8 cellular contexts compared by ENCODE assay signal in genomic region chr22:21102659-21103267, GRCh38. TPM values are rescaled to one million over a fixed set of nuclear protein-coding genes. Genes with fewer than 3 reads are reported as not detected.
DNase-seq lines count a peak whose midpoint lies in the region; ATAC-seq, FAIRE-seq and TF ChIP-seq lines count a peak whose summit lies in the region.

No MANE protein-coding gene starts in this region.

- ATAC-seq in GM21529 (IDR thresholded peaks at IDR 0.05; ENCODE audit: unreplicated experiment) = peak; percentile 61
- peak; percentile 99 for ATAC-seq in activated CD4-positive, alpha-beta T cell treated with anti-CD3 and anti-CD28 coated beads for 36 hours
- peak; percentile 99 for ATAC-seq in HepG2
- no peak for ATAC-seq in HG02759 (IDR thresholded peaks at IDR 0.05; ENCODE audit: unreplicated experiment)

- H3K9ac ChIP-seq in HepG2 (ENCODE audit: insufficient read depth, low read depth, low read length) = no peak overlapping the region

- no TSS peak for BruUV-seq in HepG2 (replicated peaks; lab: Mats Ljungman, UMichigan)

- POLR2A ChIA-PET in activated CD4-positive, alpha-beta T cell treated with anti-CD3 and anti-CD28 coated beads for 36 hours (lab: Charles Lee) = no interaction called here
- POLR2A ChIA-PET in HepG2 (lab: Yijun Ruan, JAX) = no interaction called here

- peak; percentile 55 for FAIRE-seq in HepG2 (lab: Jason Lieb, UNC)

- no peaks in the 10 kb centered on the region for H3K9me3 Mint-ChIP-seq in activated CD4-positive, alpha-beta T cell treated with anti-CD3 and anti-CD28 coated beads for 36 hours (ENCODE audit: low read depth)

- H3K27me3 ChIP-seq in HepG2 (ENCODE audit: control insufficient read depth in 1 of 2, insufficient read depth in 2 of 2, low read length in 2 of 2) = peaks cover 1 to 13% of the 10 kb centered on the region in 2 experiments; a peak in 3 of 5 replicates

- peaks cover 5% of the 10 kb centered on the region for H3K4me1 Mint-ChIP-seq in activated CD4-positive, alpha-beta T cell treated with anti-CD3 and anti-CD28 coated beads for 36 hours

- no peak overlapping the region for H3K27ac ChIP-seq in HepG2 (ENCODE audit: extremely low read length, insufficient read depth, low read length)

- peaks cover 14% of the 10 kb centered on the region for H3K27me3 Mint-ChIP-seq in activated CD4-positive, alpha-beta T cell treated with anti-CD3 and anti-CD28 coated beads for 36 hours

- no peaks in the 10 kb centered on the region for H3K79me2 ChIP-seq in HepG2 (ENCODE audit: insufficient read depth, low read length)

- no peaks in the 10 kb centered on the region for H3K9me3 ChIP-seq in HepG2 (ENCODE audit: low read length)

- in situ Hi-C loops in HepG2 (cut with HindIII; ENCODE audit: extremely low pct_ligation_motif_present, low pct_unique_long_range_greater_than_20kb) = no loop called here

- no peak overlapping the region for H3K27ac Mint-ChIP-seq in activated CD4-positive, alpha-beta T cell treated with anti-CD3 and anti-CD28 coated beads for 36 hours

- H3K4me2 ChIP-seq in HepG2 (ENCODE audit: low read depth, low read length) = no peak overlapping the region

- no peak for TF ChIP-seq POLR2A in HepG2 (IDR thresholded peaks at IDR 0.05; ENCODE audit: insufficient read depth in 1 of 2, low read depth in 2 of 2, low read length in 2 of 2)

- TF ChIP-seq RAD21 in HepG2 (CRISPR knock-in tag; IDR thresholded peaks at IDR 0.05) = peak; percentile 70

- intact Hi-C loops in activated CD4-positive, alpha-beta T cell treated with anti-CD3 and anti-CD28 coated beads for 36 hours (cut with DNase I, micrococcal nuclease) = loop anchor here in 1 of 2 experiments (10.0 kb wide), 1 partner anchor 138 kb away; the partner anchor contains the start of gene AIFM3
- intact Hi-C loops in HepG2 (cut with micrococcal nuclease; ENCODE audit: unreplicated experiment) = no loop called here

- no peaks in the 10 kb centered on the region for H4K20me1 ChIP-seq in HepG2 (ENCODE audit: insufficient read depth, low read length)

- H2AFZ ChIP-seq in HepG2 (ENCODE audit: low read length) = no peak overlapping the region

- H3K4me1 ChIP-seq in HepG2 (ENCODE audit: insufficient read depth, low read length) = no peaks in the 10 kb centered on the region

- H3K4me3 Mint-ChIP-seq in activated CD4-positive, alpha-beta T cell treated with anti-CD3 and anti-CD28 coated beads for 36 hours = peak overlapping the region; percentile 18

- WGBS in HepG2 (ENCODE audit: low lambda C conversion rate) = 1% methylated on average over 10 of the region's 17 CpGs

- no peak overlapping the region; a peak in 1 of 6 replicates for H3K4me3 ChIP-seq in HepG2 (replicated peaks in 1 of 3; ENCODE audit: insufficient read depth in 1 of 3, low read depth in 2 of 3, low read length in 3 of 3)

- TF ChIP-seq EP300 in HepG2 (IDR thresholded peaks at IDR 0.05; ENCODE audit: low read depth in 2 of 2, low read length in 2 of 2) = no peak
- TF ChIP-seq EP300 in HepG2 (CRISPR knock-in tag; IDR thresholded peaks at IDR 0.05; ENCODE audit: borderline replicate concordance) = no peak

- H3K36me3 ChIP-seq in HepG2 (replicated peaks in 1 of 2; ENCODE audit: control insufficient read depth in 1 of 2, insufficient read depth in 2 of 2, low read length in 2 of 2) = no peaks in the 10 kb centered on the region

- peak; percentile 8 for DNase-seq in AG09319 (ENCODE audit: extremely low read depth, low read depth)
- peak; percentile 84 for DNase-seq in NCI-H446 treated with DMSO at 0.1 percent for 48 hours (lab: John Stamatoyannopoulos, UW)
- DNase-seq in activated CD4-positive, alpha-beta T cell treated with anti-CD3 and anti-CD28 coated beads for 36 hours = peak; percentile 92
- DNase-seq in cerebellum (ENCODE audit: low spot score) = peak; percentile 84
- peak; percentile 73 for DNase-seq in HepG2 (ENCODE audit: low spot score)
- DNase-seq in stimulated activated CD4-positive, alpha-beta T cell treated with anti-CD3 and anti-CD28 coated beads, TNF-alpha, amount 100 ng/mL, for 24 hours (ENCODE audit: low read depth in 3 of 3) = peak; percentile 57 to 83 (median 61)

- TF ChIP-seq CTCF in AG09319 (IDR thresholded peaks at IDR 0.05; ENCODE audit: low read depth, low read length) (peak; percentile 70), HepG2 (CRISPR knock-in tag; IDR thresholded peaks at IDR 0.05) (peak; percentile 93)

- CTCF ChIA-PET in activated CD4-positive, alpha-beta T cell treated with anti-CD3 and anti-CD28 coated beads for 36 hours (lab: Charles Lee) = interaction anchor here (0.8 to 2.0 kb wide), 6 partner anchors 10 to 184 kb away, joined by 3 to 6 read pairs (median 4); no protein-coding TSS in a partner anchor
- CTCF ChIA-PET in HepG2 (lab: Yijun Ruan, JAX; ENCODE audit: low intra/inter-chr PET ratio, low total read pairs) = no interaction called here

- no peaks in the 10 kb centered on the region for H3K36me3 Mint-ChIP-seq in activated CD4-positive, alpha-beta T cell treated with anti-CD3 and anti-CD28 coated beads for 36 hours (ENCODE audit: low read depth)

TF ChIP-seq in HepG2, 621 proteins besides CTCF, POLR2A, EP300 and RAD21 (continues in another document):
- no peak for TF ChIP-seq ZNF619 (CRISPR knock-in tag; IDR thresholded peaks at IDR 0.05)
- TF ChIP-seq, protein P1, sequence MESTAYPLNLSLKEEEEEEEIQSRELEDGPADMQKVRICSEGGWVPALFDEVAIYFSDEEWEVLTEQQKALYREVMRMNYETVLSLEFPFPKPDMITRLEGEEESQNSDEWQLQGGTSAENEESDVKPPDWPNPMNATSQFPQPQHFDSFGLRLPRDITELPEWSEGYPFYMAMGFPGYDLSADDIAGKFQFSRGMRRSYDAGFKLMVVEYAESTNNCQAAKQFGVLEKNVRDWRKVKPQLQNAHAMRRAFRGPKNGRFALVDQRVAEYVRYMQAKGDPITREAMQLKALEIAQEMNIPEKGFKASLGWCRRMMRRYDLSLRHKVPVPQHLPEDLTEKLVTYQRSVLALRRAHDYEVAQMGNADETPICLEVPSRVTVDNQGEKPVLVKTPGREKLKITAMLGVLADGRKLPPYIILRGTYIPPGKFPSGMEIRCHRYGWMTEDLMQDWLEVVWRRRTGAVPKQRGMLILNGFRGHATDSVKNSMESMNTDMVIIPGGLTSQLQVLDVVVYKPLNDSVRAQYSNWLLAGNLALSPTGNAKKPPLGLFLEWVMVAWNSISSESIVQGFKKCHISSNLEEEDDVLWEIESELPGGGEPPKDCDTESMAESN (CRISPR knock-in tag; conservative IDR thresholded peaks at IDR 0.05) = no peak
- peak; percentile 73 for TF ChIP-seq ATF3 (CRISPR knock-in tag; IDR thresholded peaks at IDR 0.05)
- no peak for TF ChIP-seq MAFK (conservative IDR thresholded peaks at IDR 0.05 in 1 of 2, IDR thresholded peaks at IDR 0.05 in 1 of 2; ENCODE audit: low read length in 2 of 2)
- no peak for TF ChIP-seq KDM3A (CRISPR knock-in tag; IDR thresholded peaks at IDR 0.05; ENCODE audit: low read depth)
- no peak for TF ChIP-seq KDM6A (CRISPR knock-in tag; IDR thresholded peaks at IDR 0.05; ENCODE audit: low read depth)
- TF ChIP-seq ATF5 (CRISPR knock-in tag; IDR thresholded peaks at IDR 0.05; ENCODE audit: low read depth) = no peak
- no peak for TF ChIP-seq NONO (IDR thresholded peaks at IDR 0.05)
- TF ChIP-seq NONO (CRISPR knock-in tag; conservative IDR thresholded peaks at IDR 0.05) = peak; percentile 33; the same call in 1 of the 2 replicates
- TF ChIP-seq MYC (CRISPR knock-in tag; IDR thresholded peaks at IDR 0.05; ENCODE audit: borderline replicate concordance) = peak; percentile 62; the same call in 1 of the 2 replicates

RNA-seq across cellular contexts. Expression of gene LRRC74B, which starts 57.0 kb away (rescaled TPM):
- not detected for total RNA-seq in activated CD4-positive, alpha-beta T cell treated with anti-CD3 and anti-CD28 coated beads for 36 hours
- not detected for total RNA-seq in cerebellum
- not detected in 2 replicates for total RNA-seq in HepG2 (2016; rRNA removed; fragmentation: Illumina TruSeq; extraction: Trizol)
- not detected in 2 replicates for total RNA-seq in HepG2 (2016; cell fraction: cytosol; rRNA removed; fragmentation: Illumina TruSeq; extraction: Trizol; ENCODE audit: low read depth)
- not detected in 2 replicates for total RNA-seq in HepG2 (2016; cell fraction: insoluble cytoplasmic fraction; rRNA removed; fragmentation: Illumina TruSeq; extraction: Trizol)
- total RNA-seq in HepG2 (2016; cell fraction: membrane; rRNA removed; fragmentation: Illumina TruSeq; extraction: Trizol) = not detected in 2 replicates
- total RNA-seq in HepG2 (2016; cell fraction: nucleus; rRNA removed; fragmentation: Illumina TruSeq; extraction: Trizol) = not detected in 2 replicates
- not detected in 2 replicates for polyA plus RNA-seq in HepG2 (2011; rRNA removed)
- not detected in 2 replicates for polyA plus RNA-seq in HepG2 (2011; cell fraction: cytosol; rRNA removed)
- polyA plus RNA-seq in HepG2 (2011; cell fraction: nucleus; rRNA removed) = not detected in 2 replicates
- polyA plus RNA-seq in HepG2 (2012) = not detected in 2 replicates
- not detected in 2 replicates for polyA plus RNA-seq in HepG2 (2016; cell fraction: cytosol; fragmentation: Illumina TruSeq; extraction: Trizol; ENCODE audit: low read depth)
- polyA plus RNA-seq in HepG2 (2016; cell fraction: insoluble cytoplasmic fraction; fragmentation: Illumina TruSeq; extraction: Trizol; ENCODE audit: low read depth) = not detected in 2 replicates
- not detected in 2 replicates for polyA plus RNA-seq in HepG2 (2016; cell fraction: membrane; fragmentation: Illumina TruSeq; extraction: Trizol; ENCODE audit: low read depth)
- not detected in 2 replicates for polyA plus RNA-seq in HepG2 (2016; cell fraction: nucleus; fragmentation: Illumina TruSeq; extraction: Trizol; ENCODE audit: insufficient read depth, low read depth)
- not detected in 2 replicates for polyA minus RNA-seq in HepG2 (2011; rRNA and poly(A)+ RNA removed; ENCODE audit: low replicate concordance)
- not detected in 2 replicates for polyA minus RNA-seq in HepG2 (2011; cell fraction: cytosol; rRNA and poly(A)+ RNA removed)
- polyA minus RNA-seq in HepG2 (2011; cell fraction: nucleus; rRNA and poly(A)+ RNA removed) = not detected in 2 replicates

Comparison
In these comparisons a context has a peak if more than half of its experiments do, and no peak if none do; other contexts are left out.
1. DNase-seq: peak in every context shown above with its lines; median percentile 92 in activated CD4-positive, alpha-beta T cell treated with anti-CD3 and anti-CD28 coated beads for 36 hours; 84 in NCI-H446 treated with DMSO at 0.1 percent for 48 hours; 84 in cerebellum; 73 in HepG2; 61 in stimulated activated CD4-positive, alpha-beta T cell treated with anti-CD3 and anti-CD28 coated beads, TNF-alpha, amount 100 ng/mL, for 24 hours; 8 in AG09319.